In the genomic region with DNA sequence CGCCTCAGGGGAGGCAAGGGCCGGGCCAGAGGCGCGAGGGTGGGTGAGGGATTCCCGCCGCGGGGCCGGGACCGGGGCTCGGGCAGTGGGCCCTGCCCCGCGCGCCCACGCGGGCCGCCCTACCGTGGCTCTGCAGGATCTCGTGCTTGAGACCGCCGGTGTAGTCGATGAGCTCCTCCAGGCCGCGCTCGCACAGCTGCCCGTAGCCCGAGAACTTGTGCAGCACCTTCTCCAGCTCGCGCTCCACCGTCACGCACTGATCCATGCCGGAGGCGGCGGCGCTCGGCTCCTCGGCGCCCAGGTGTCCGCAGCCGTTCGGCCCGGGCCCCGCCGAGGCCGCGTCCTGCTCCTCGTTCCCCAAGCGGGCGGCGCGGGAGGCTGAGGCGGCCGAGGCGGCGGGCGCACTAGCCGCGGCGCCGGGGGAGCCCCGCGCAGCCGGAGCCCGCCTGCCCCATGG, we compare ENCODE assay signal across 8 cellular contexts. TPM values are rescaled to one million over a fixed set of nuclear protein-coding genes. Genes with fewer than 3 reads are reported as not detected.
DNase-seq lines count a peak whose midpoint lies in the region; ATAC-seq, FAIRE-seq and TF ChIP-seq lines count a peak whose summit lies in the region.
"Not testable (repeated sequence)": the region's sequence is repeated elsewhere in the genome, so short reads cannot be mapped to it uniquely, and the experiment has no call there.

No MANE protein-coding gene starts in this region.

- H3K9me3 Mint-ChIP-seq in activated CD4-positive, alpha-beta T cell treated with anti-CD3 and anti-CD28 coated beads for 36 hours (ENCODE audit: low read depth): not testable (repeated sequence)

- H3K27ac Mint-ChIP-seq in activated CD4-positive, alpha-beta T cell treated with anti-CD3 and anti-CD28 coated beads for 36 hours: peak overlapping the region; percentile 63

- CTCF ChIA-PET in activated CD4-positive, alpha-beta T cell treated with anti-CD3 and anti-CD28 coated beads for 36 hours (lab: Charles Lee); mammary epithelial cell (lab: Charles Lee; ENCODE audit: low non-redundant PET): not testable (repeated sequence)

- peak overlapping the region; percentile 77 for H3K4me3 Mint-ChIP-seq in activated CD4-positive, alpha-beta T cell treated with anti-CD3 and anti-CD28 coated beads for 36 hours

- H3K27ac ChIP-seq in mammary epithelial cell (ENCODE audit: insufficient read depth, low read depth, low read length): not testable (repeated sequence)
- H3K27ac ChIP-seq in hepatocyte (peak overlapping the region; percentile 98), parathyroid adenoma (peak overlapping the region; percentile 95), suprapubic skin (peak overlapping the region; percentile 97)

- not testable (repeated sequence) for TF ChIP-seq CTCF in GM06990 (IDR thresholded peaks at IDR 0.05; ENCODE audit: insufficient read depth, low read length, poor library complexity, severe bottlenecking); mammary epithelial cell (conservative IDR thresholded peaks at IDR 0.05 in 1 of 2, IDR thresholded peaks at IDR 0.05 in 1 of 2; ENCODE audit: extremely low read depth in 1 of 2, insufficient read depth in 1 of 2, low read depth in 1 of 2, low read length in 2 of 2); hepatocyte (IDR thresholded peaks at IDR 0.05; ENCODE audit: poor library complexity); parathyroid adenoma (IDR thresholded peaks at IDR 0.05); suprapubic skin (IDR thresholded peaks at IDR 0.05)

- H3K36me3 Mint-ChIP-seq in activated CD4-positive, alpha-beta T cell treated with anti-CD3 and anti-CD28 coated beads for 36 hours (ENCODE audit: low read depth): not testable (repeated sequence)

- peak; percentile 63 for DNase-seq in GM06990 (ENCODE audit: extremely low read depth, insufficient read length)
- peak; percentile 2 for DNase-seq in H54 (ENCODE audit: insufficient read length, low spot score)
- DNase-seq in HTR-8/SVneo (ENCODE audit: insufficient read length, low spot score): peak; percentile 0
- DNase-seq in activated CD4-positive, alpha-beta T cell treated with anti-CD3 and anti-CD28 coated beads for 36 hours: peak; percentile 77
- DNase-seq in mammary epithelial cell: peak; percentile 41
- DNase-seq in hepatocyte (ENCODE audit: low spot score): peak; percentile 55
- peak; percentile 75 to 83 for DNase-seq in suprapubic skin (ENCODE audit: low spot score in 2 of 2)

- H3K79me2 ChIP-seq in mammary epithelial cell (ENCODE audit: insufficient read depth, low read length) (peaks cover 23% of the 10 kb centered on the region), hepatocyte (peaks cover 11% of the 10 kb centered on the region)
- H3K79me2 ChIP-seq in parathyroid adenoma: not testable (repeated sequence)

- TF ChIP-seq EP300 in suprapubic skin (IDR thresholded peaks at IDR 0.05): not testable (repeated sequence)

- not testable (repeated sequence) for H3K9me3 ChIP-seq in mammary epithelial cell (replicated peaks; ENCODE audit: insufficient read depth, low read length); hepatocyte (ENCODE audit: low read depth); parathyroid adenoma (ENCODE audit: control insufficient read depth, low read length); suprapubic skin

- BruUV-seq in mammary epithelial cell (replicated peaks; lab: Mats Ljungman, UMichigan): TSS peak; percentile 18

- FAIRE-seq in H54 (lab: Jason Lieb, UNC); HTR-8/SVneo (lab: Jason Lieb, UNC): not testable (repeated sequence)

- H3K27me3 ChIP-seq in GM06990 (replicated peaks; ENCODE audit: control insufficient read depth, insufficient read depth, low read length); mammary epithelial cell (ENCODE audit: insufficient read depth, low read length); hepatocyte; parathyroid adenoma (ENCODE audit: control insufficient read depth, insufficient read depth, low read length); suprapubic skin: not testable (repeated sequence)

- H3K36me3 ChIP-seq in GM06990 (ENCODE audit: control insufficient read depth, insufficient read depth, low read length); mammary epithelial cell (ENCODE audit: insufficient read depth, low read length); hepatocyte (replicated peaks; ENCODE audit: insufficient read depth, low read depth); parathyroid adenoma (ENCODE audit: control insufficient read depth, insufficient read depth, low read length); suprapubic skin: not testable (repeated sequence)

- not testable (repeated sequence) for H3K4me1 ChIP-seq in mammary epithelial cell (ENCODE audit: insufficient read depth, low read length); hepatocyte (ENCODE audit: insufficient read depth); parathyroid adenoma; suprapubic skin

- in situ Hi-C loops in mammary epithelial cell (cut with MboI; ENCODE audit: low sequenced_read_pairs in 2 of 2): not testable (repeated sequence)

- H3K9me2 ChIP-seq in hepatocyte (replicated peaks; ENCODE audit: insufficient read depth): not testable (repeated sequence)

- dilution Hi-C loops in mammary epithelial cell (cut with HindIII; ENCODE audit: low sequenced_read_pairs): not testable (repeated sequence)

- H4K20me1 ChIP-seq in mammary epithelial cell (ENCODE audit: insufficient read depth, low read length); hepatocyte (ENCODE audit: insufficient read depth, poor library complexity, severe bottlenecking): not testable (repeated sequence)

- H3K4me3 ChIP-seq in GM06990 (replicated peaks; ENCODE audit: low read depth, low read length): peak overlapping the region; percentile 63
- H3K4me3 ChIP-seq in mammary epithelial cell (replicated peaks in 1 of 3; ENCODE audit: insufficient read depth in 1 of 3, low read depth in 2 of 3, low read length in 3 of 3): peak overlapping the region; percentile 46 to 61 (median 59)
- H3K4me3 ChIP-seq in hepatocyte: peak overlapping the region; percentile 9
- H3K4me3 ChIP-seq in parathyroid adenoma (ENCODE audit: low read depth, low read length): peak overlapping the region; percentile 52
- peak overlapping the region; percentile 71 for H3K4me3 ChIP-seq in suprapubic skin

- H3K4me1 Mint-ChIP-seq in activated CD4-positive, alpha-beta T cell treated with anti-CD3 and anti-CD28 coated beads for 36 hours: not testable (repeated sequence)

- WGBS in mammary epithelial cell (ENCODE audit: low coverage, missing lambda C conversion rate): no CpG with 5 or more reads among the region's 63 CpGs
- 0% methylated on average over 2 of the region's 63 CpGs for WGBS in hepatocyte (ENCODE audit: low lambda C conversion rate, missing lambda C conversion rate)
- WGBS in suprapubic skin: no CpG with 5 or more reads among the region's 63 CpGs

- H2AFZ ChIP-seq in mammary epithelial cell (ENCODE audit: low read depth, low read length) (peak overlapping the region; percentile 63), parathyroid adenoma (peak overlapping the region; percentile 80)
- H2AFZ ChIP-seq in hepatocyte: not testable (repeated sequence)

- H3K27me3 Mint-ChIP-seq in activated CD4-positive, alpha-beta T cell treated with anti-CD3 and anti-CD28 coated beads for 36 hours: not testable (repeated sequence)

- POLR2A ChIA-PET in activated CD4-positive, alpha-beta T cell treated with anti-CD3 and anti-CD28 coated beads for 36 hours (lab: Charles Lee): not testable (repeated sequence)

- peak; percentile 19 for ATAC-seq in activated CD4-positive, alpha-beta T cell treated with anti-CD3 and anti-CD28 coated beads for 36 hours

- intact Hi-C loops in activated CD4-positive, alpha-beta T cell treated with anti-CD3 and anti-CD28 coated beads for 36 hours (cut with DNase I, micrococcal nuclease); mammary epithelial cell (cut with micrococcal nuclease): not testable (repeated sequence)

- H3K9ac ChIP-seq in mammary epithelial cell (ENCODE audit: insufficient read depth, low read length): peak overlapping the region; percentile 5
- H3K9ac ChIP-seq in parathyroid adenoma: not testable (repeated sequence)

- H3K4me2 ChIP-seq in mammary epithelial cell (ENCODE audit: insufficient read depth, low read depth, low read length) (peak overlapping the region; percentile 45), hepatocyte (peak overlapping the region; percentile 76)
- H3K4me2 ChIP-seq in parathyroid adenoma (ENCODE audit: low read length): not testable (repeated sequence)

- TF ChIP-seq POLR2A in H54 (IDR thresholded peaks at IDR 0.05; ENCODE audit: low read depth, low read length); suprapubic skin (IDR thresholded peaks at IDR 0.05): not testable (repeated sequence)

RNA-seq across cellular contexts. Expression of gene PLGLB1, which starts 54.2 kb away (rescaled TPM):
- total RNA-seq in activated CD4-positive, alpha-beta T cell treated with anti-CD3 and anti-CD28 coated beads for 36 hours: 1 to 10 TPM; 1.1 to 1.3 TPM
- total RNA-seq in mammary epithelial cell (1 to 10 TPM in 1 of 2 donors, under 1 TPM in 1; 0.85 to 1.7 TPM), hepatocyte (4.4 and 6.6 TPM in 2 replicates), suprapubic skin (10 to 100 TPM in 1 of 4 donors, 1 to 10 TPM in 2, not detected in 1; 1.6 to 20.7 (median 6.7) TPM)
- polyA plus RNA-seq in mammary epithelial cell (0.12 TPM), hepatocyte (7.4 and 9.8 TPM in 2 replicates)
- not detected for polyA minus RNA-seq in mammary epithelial cell

Comparison
In these comparisons a context has a peak if more than half of its experiments do, and no peak if none do; other contexts are left out.
1. DNase-seq: peak in every context shown above with its lines; median percentile 79 in suprapubic skin; 77 in activated CD4-positive, alpha-beta T cell treated with anti-CD3 and anti-CD28 coated beads for 36 hours; 63 in GM06990; 55 in hepatocyte; 41 in mammary epithelial cell; 2 in H54; 0 in HTR-8/SVneo.
2. H3K4me3 ChIP-seq: peak in every context shown above with its lines; median percentile 71 in suprapubic skin; 63 in GM06990; 59 in mammary epithelial cell; 52 in parathyroid adenoma; 9 in hepatocyte.